1 cellular context compared by ENCODE assay signal in the genomic region with DNA sequence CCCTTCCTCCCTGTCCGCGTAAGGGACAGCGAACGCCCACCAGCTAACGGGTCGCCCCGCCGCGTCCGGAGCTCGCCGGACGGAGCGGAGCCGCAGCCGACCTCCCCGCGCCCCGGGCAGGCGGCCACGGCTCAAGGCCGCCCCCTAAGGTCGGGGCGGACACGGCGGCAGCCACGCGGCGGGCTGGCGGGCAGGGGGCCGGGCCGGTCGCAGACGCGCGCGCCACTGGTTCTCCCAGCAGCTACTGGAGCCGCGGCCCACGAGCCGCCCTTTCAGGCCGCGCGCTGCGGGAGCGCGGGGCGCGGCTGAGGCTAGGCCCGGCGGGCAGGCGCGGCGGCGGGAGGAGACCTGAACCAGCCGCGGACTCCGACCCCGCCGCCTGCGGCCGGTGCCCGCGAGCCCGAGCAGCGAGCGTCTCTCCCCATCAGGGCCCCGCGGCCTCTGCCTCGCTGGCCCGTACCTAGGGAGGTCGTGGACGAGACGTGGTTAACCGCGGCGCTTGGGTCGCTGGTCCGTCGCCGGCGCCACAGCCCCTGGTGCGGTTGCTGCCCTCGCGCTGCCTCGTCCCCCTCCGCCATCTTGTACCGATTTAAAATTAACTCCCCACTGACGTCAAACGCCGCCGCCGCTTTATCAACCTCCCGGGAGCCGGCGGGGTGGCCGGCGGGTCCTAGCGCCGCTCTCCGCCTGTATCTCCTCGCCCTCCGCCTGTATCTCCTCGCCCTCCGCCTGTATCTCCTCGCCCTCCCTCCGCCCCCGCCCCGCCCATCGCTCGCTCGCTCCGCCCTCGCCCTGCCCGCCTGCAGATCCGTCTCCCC.
TF ChIP-seq lines count a peak whose summit lies in the region.

Gene ATL2, minus strand, starts transcription at position 591 of the 818 bp plus-strand sequence. Its CDS starts 13 bp downstream, at position 578.

TF ChIP-seq in HepG2, 621 proteins besides CTCF, POLR2A, EP300 and RAD21 (continued from another document and continues in another):
- TF ChIP-seq NBN (conservative IDR thresholded peaks at IDR 0.05) (no peak), NFYB (CRISPR knock-in tag; IDR thresholded peaks at IDR 0.05) (no peak), NAIF1 (CRISPR knock-in tag; IDR thresholded peaks at IDR 0.05; ENCODE audit: borderline replicate concordance) (0 out of 2 replicates have a peak, but pooled peaks have one; percentile 6), ZNF256 (CRISPR knock-in tag; conservative IDR thresholded peaks at IDR 0.05) (no peak), TCF7L2 (IDR thresholded peaks at IDR 0.05; ENCODE audit: low read depth, low read length) (no peak), ZBTB43 (CRISPR knock-in tag; conservative IDR thresholded peaks at IDR 0.05) (peak; percentile 35; the same call in 1 of the 2 replicates), JUNB (CRISPR knock-in tag; IDR thresholded peaks at IDR 0.05; ENCODE audit: borderline replicate concordance) (no peak), KAT2B (IDR thresholded peaks at IDR 0.05; ENCODE audit: borderline replicate concordance, low read depth, low read length) (no peak), POLR2AphosphoS2 (IDR thresholded peaks at IDR 0.05; ENCODE audit: low read depth, low read length) (no peak), XRCC5 (optimal IDR thresholded peaks at IDR 0.05; ENCODE audit: low read length) (peak; percentile 75), SALL2 (CRISPR knock-in tag; IDR thresholded peaks at IDR 0.05) (peak; percentile 24; the same call in 1 of the 2 replicates), ATF2 (CRISPR knock-in tag; IDR thresholded peaks at IDR 0.05) (peak; percentile 75), ZNF296 (CRISPR knock-in tag; conservative IDR thresholded peaks at IDR 0.05) (peak; percentile 69; the same call in 1 of the 2 replicates), ZNF589 (CRISPR knock-in tag; conservative IDR thresholded peaks at IDR 0.05) (no peak), ZSCAN25 (CRISPR knock-in tag; IDR thresholded peaks at IDR 0.05) (peak; percentile 65), ZNF761 (CRISPR knock-in tag; conservative IDR thresholded peaks at IDR 0.05) (no peak; the same call in 1 of the 2 replicates), EZH2 (conservative IDR thresholded peaks at IDR 0.05; ENCODE audit: low read depth, low read length) (no peak), THAP9 (CRISPR knock-in tag; IDR thresholded peaks at IDR 0.05; ENCODE audit: borderline replicate concordance) (peak; percentile 100), USF2 (IDR thresholded peaks at IDR 0.05; ENCODE audit: low read depth, low read length) (no peak), USF2 (CRISPR knock-in tag; IDR thresholded peaks at IDR 0.05; ENCODE audit: borderline replicate concordance) (no peak), ZFP82 (CRISPR knock-in tag; IDR thresholded peaks at IDR 0.05; ENCODE audit: borderline replicate concordance) (peak; percentile 87), ZSCAN29 (CRISPR knock-in tag; conservative IDR thresholded peaks at IDR 0.05) (no peak), PPARG (CRISPR knock-in tag; conservative IDR thresholded peaks at IDR 0.05) (no peak), RELA (CRISPR knock-in tag; IDR thresholded peaks at IDR 0.05) (peak; percentile 33; the same call in 1 of the 2 replicates), ZNF615 (CRISPR knock-in tag; IDR thresholded peaks at IDR 0.05; ENCODE audit: borderline replicate concordance) (no peak), HDAC2 (CRISPR knock-in tag; IDR thresholded peaks at IDR 0.05) (peak; percentile 66), ZNF343 (CRISPR knock-in tag; IDR thresholded peaks at IDR 0.05) (0 out of 2 replicates have a peak, but pooled peaks have one; percentile 10), HCFC1 (IDR thresholded peaks at IDR 0.05; ENCODE audit: low read depth, low read length) (peak; percentile 32; the same call in 1 of the 2 replicates), FOXA3 (CRISPR knock-in tag; IDR thresholded peaks at IDR 0.05) (peak; percentile 64), TEAD3 (CRISPR knock-in tag; optimal IDR thresholded peaks at IDR 0.05; ENCODE audit: borderline replicate concordance) (no peak), ATF7 (IDR thresholded peaks at IDR 0.05) (peak; percentile 35; the same call in 1 of the 2 replicates), ATF7 (CRISPR knock-in tag; IDR thresholded peaks at IDR 0.05) (no peak), ZNF329 (CRISPR knock-in tag; IDR thresholded peaks at IDR 0.05; ENCODE audit: low read depth) (no peak; the same call in 1 of the 2 replicates), HNRNPL (IDR thresholded peaks at IDR 0.05; ENCODE audit: low read depth, low read length) (peak; percentile 61; the same call in 1 of the 2 replicates), STAG1 (CRISPR knock-in tag; IDR thresholded peaks at IDR 0.05) (peak; percentile 50)
- TF ChIP-seq, protein P1, sequence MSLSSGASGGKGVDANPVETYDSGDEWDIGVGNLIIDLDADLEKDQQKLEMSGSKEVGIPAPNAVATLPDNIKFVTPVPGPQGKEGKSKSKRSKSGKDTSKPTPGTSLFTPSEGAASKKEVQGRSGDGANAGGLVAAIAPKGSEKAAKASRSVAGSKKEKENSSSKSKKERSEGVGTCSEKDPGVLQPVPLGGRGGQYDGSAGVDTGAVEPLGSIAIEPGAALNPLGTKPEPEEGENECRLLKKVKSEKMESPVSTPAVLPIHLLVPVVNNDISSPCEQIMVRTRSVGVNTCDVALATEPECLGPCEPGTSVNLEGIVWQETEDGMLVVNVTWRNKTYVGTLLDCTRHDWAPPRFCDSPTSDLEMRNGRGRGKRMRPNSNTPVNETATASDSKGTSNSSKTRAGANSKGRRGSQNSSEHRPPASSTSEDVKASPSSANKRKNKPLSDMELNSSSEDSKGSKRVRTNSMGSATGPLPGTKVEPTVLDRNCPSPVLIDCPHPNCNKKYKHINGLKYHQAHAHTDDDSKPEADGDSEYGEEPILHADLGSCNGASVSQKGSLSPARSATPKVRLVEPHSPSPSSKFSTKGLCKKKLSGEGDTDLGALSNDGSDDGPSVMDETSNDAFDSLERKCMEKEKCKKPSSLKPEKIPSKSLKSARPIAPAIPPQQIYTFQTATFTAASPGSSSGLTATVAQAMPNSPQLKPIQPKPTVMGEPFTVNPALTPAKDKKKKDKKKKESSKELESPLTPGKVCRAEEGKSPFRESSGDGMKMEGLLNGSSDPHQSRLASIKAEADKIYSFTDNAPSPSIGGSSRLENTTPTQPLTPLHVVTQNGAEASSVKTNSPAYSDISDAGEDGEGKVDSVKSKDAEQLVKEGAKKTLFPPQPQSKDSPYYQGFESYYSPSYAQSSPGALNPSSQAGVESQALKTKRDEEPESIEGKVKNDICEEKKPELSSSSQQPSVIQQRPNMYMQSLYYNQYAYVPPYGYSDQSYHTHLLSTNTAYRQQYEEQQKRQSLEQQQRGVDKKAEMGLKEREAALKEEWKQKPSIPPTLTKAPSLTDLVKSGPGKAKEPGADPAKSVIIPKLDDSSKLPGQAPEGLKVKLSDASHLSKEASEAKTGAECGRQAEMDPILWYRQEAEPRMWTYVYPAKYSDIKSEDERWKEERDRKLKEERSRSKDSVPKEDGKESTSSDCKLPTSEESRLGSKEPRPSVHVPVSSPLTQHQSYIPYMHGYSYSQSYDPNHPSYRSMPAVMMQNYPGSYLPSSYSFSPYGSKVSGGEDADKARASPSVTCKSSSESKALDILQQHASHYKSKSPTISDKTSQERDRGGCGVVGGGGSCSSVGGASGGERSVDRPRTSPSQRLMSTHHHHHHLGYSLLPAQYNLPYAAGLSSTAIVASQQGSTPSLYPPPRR (CRISPR knock-in tag; IDR thresholded peaks at IDR 0.05; ENCODE audit: borderline replicate concordance) = peak; percentile 40; the same call in 1 of the 2 replicates
- TF ChIP-seq, protein P2, sequence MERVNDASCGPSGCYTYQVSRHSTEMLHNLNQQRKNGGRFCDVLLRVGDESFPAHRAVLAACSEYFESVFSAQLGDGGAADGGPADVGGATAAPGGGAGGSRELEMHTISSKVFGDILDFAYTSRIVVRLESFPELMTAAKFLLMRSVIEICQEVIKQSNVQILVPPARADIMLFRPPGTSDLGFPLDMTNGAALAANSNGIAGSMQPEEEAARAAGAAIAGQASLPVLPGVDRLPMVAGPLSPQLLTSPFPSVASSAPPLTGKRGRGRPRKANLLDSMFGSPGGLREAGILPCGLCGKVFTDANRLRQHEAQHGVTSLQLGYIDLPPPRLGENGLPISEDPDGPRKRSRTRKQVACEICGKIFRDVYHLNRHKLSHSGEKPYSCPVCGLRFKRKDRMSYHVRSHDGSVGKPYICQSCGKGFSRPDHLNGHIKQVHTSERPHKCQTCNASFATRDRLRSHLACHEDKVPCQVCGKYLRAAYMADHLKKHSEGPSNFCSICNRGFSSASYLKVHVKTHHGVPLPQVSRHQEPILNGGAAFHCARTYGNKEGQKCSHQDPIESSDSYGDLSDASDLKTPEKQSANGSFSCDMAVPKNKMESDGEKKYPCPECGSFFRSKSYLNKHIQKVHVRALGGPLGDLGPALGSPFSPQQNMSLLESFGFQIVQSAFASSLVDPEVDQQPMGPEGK (CRISPR knock-in tag; IDR thresholded peaks at IDR 0.05) = no peak
- TF ChIP-seq, protein P3, sequence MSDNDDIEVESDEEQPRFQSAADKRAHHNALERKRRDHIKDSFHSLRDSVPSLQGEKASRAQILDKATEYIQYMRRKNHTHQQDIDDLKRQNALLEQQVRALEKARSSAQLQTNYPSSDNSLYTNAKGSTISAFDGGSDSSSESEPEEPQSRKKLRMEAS (IDR thresholded peaks at IDR 0.05) = peak; percentile 95
- TF ChIP-seq, protein P4, sequence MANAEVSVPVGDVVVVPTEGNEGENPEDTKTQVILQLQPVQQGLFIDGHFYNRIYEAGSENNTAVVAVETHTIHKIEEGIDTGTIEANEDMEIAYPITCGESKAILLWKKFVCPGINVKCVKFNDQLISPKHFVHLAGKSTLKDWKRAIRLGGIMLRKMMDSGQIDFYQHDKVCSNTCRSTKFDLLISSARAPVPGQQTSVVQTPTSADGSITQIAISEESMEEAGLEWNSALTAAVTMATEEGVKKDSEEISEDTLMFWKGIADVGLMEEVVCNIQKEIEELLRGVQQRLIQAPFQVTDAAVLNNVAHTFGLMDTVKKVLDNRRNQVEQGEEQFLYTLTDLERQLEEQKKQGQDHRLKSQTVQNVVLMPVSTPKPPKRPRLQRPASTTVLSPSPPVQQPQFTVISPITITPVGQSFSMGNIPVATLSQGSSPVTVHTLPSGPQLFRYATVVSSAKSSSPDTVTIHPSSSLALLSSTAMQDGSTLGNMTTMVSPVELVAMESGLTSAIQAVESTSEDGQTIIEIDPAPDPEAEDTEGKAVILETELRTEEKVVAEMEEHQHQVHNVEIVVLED (CRISPR knock-in tag; IDR thresholded peaks at IDR 0.05; ENCODE audit: borderline replicate concordance) = no peak; the same call in none of the 2 replicates
